ENCODE assay signal across 25 cellular contexts in the genomic region with DNA sequence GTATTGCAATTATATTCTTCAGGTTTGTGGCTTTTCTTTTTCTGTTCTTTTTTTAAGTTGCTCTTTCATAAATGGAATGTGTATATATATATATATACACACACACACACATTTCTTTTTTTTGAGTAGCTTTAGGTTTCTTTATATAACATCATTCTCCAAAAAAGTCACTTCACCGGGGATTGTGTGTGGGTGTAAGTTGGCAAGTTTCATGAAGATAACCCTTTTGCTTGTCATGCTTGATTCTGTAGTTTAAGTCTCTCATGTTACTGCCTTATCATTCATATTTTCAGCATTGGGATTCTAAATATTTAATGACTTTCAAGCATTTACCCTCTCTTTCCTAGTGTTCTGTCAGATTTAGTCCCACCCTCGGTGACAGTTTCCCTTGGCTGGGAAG.
"Had no signal": no experiment of that assay in that cellular context is flagged by ENCODE, and none has a peak within 500 bp of the region (broad histone marks: within the 10 kb centered on the region; RNA-seq: fewer than 3 reads in every experiment).

No MANE protein-coding gene starts in this region.

- DNase-seq: activated CD4-positive, alpha-beta memory T cell treated with anti-CD3 and anti-CD28 coated beads for 36 hours; activated CD4-positive, alpha-beta T cell treated with anti-CD3 and anti-CD28 coated beads for 36 hours; activated CD4-positive, alpha-beta T cell treated with anti-CD3 and anti-CD28 coated beads, Interleukin-2, amount 10 ng/mL, durations not matched to agents 24 days and 14 days; activated CD4-positive, CD25-positive, alpha-beta regulatory T cell; activated CD4-positive, CD25-positive, alpha-beta regulatory T cell treated with anti-CD3 and anti-CD28 coated beads, Interleukin-2, amount 50 U/mL, for 72 hours; activated CD8-positive, alpha-beta memory T cell treated with anti-CD3 and anti-CD28 coated beads, Interleukin-2, amount 10 ng/mL, durations not matched to agents 7 days and 5 days; activated CD8-positive, alpha-beta memory T cell treated with anti-CD3 and anti-CD28 coated beads, Interleukin-2, amount 50 U/mL, for 4 hours; activated CD8-positive, alpha-beta T cell treated with anti-CD3 and anti-CD28 coated beads, Interleukin-2, amount 10 ng/mL, durations not matched to agents 7 days and 5 days; activated effector memory CD4-positive, alpha-beta T cell treated with anti-CD3 and anti-CD28 coated beads, Interleukin-2, amount 50 U/mL, for 16 hours; activated naive CD4-positive, alpha-beta T cell treated with anti-CD3 and anti-CD28 coated beads for 36 hours; activated naive CD8-positive, alpha-beta T cell treated with anti-CD3 and anti-CD28 coated beads for 36 hours; activated naive CD8-positive, alpha-beta T cell treated with anti-CD3 and anti-CD28 coated beads, Interleukin-2, amount 50 U/mL, for 24 hours; activated T-cell treated with anti-CD3 and anti-CD28 coated beads, Interleukin-2, amount 50 U/mL, for 1 hour; activated T-cell treated with anti-CD3 and anti-CD28 coated beads, Interleukin-2, amount 50 U/mL, for 48 hours; adrenal gland; amygdala; aorta; body of pancreas; colonic mucosa; effector CD8-positive, alpha-beta T cell; esophagus squamous epithelium; foreskin fibroblast; T-helper 1 cell; T-helper 17 cell; T1000 had no signal

- H3K4me1 ChIP-seq: adrenal gland, colonic mucosa had no signal

- H3K36me3 ChIP-seq: adrenal gland, colonic mucosa, esophagus squamous epithelium had no signal

- ATAC-seq: activated CD4-positive, alpha-beta T cell treated with anti-CD3 and anti-CD28 coated beads for 36 hours; activated CD8-positive, alpha-beta memory T cell treated with anti-CD3 and anti-CD28 coated beads, Interleukin-2, amount 10 ng/mL, durations not matched to agents 7 days and 5 days; activated CD8-positive, alpha-beta T cell treated with anti-CD3 and anti-CD28 coated beads, Interleukin-2, amount 10 ng/mL, durations not matched to agents 7 days and 5 days; activated naive CD8-positive, alpha-beta T cell treated with anti-CD3 and anti-CD28 coated beads, Interleukin-2, amount 50 U/mL, for 24 hours; body of pancreas; T-helper 17 cell had no signal

- H3K27me3 ChIP-seq: adrenal gland, body of pancreas, colonic mucosa, esophagus squamous epithelium had no signal

- H3K9me3 ChIP-seq: body of pancreas, colonic mucosa, esophagus squamous epithelium had no signal

- H3K4me3 ChIP-seq: adrenal gland, body of pancreas, colonic mucosa, esophagus squamous epithelium had no signal
